10 cellular contexts compared by ENCODE assay signal in the genomic region with DNA sequence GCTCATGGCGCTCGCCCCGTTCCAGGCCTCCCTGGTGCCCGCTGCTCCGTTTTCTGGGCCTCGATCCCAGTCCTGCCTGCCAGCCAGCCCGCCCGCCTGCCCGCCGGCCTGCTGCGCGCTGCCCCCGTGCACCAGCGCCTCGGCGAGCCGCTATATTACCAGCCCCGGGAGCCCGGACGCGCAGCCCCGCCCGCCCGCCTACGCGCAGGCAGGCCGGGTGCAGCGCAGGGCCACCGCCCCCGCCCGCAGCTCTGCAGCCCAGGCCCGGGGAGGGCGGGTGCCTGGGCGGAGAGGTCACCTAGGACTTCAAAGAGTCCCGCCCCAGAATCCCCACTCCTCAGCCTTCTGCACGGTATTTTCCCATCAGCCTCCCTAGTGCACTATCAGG. TPM values are rescaled to one million over a fixed set of nuclear protein-coding genes. Genes with fewer than 3 reads are reported as not detected.
DNase-seq lines count a peak whose midpoint lies in the region; ATAC-seq and TF ChIP-seq lines count a peak whose summit lies in the region.
"Had no signal": no experiment of that assay in that cellular context is flagged by ENCODE, and none has a peak within 500 bp of the region (broad histone marks: within the 10 kb centered on the region; RNA-seq: fewer than 3 reads in every experiment).

A gene (minus strand): TSS at position 157 of the 388 bp plus-strand sequence. CDS start 151 bp downstream, at position 6.

- H3K79me2 ChIP-seq in mammary epithelial cell (ENCODE audit: insufficient read depth, low read length): no peaks in the 10 kb centered on the region

- H3K9ac ChIP-seq in mammary epithelial cell (ENCODE audit: insufficient read depth, low read length) (no peak within 1 kb of the TSS), liver (ENCODE audit: low read depth in 1 of 2, low read length in 2 of 2) (peak within 1 kb of the TSS in 1 of 2 donors; percentile 76)
- H3K9ac ChIP-seq: KMS-11 had no signal

- ATAC-seq in GM21526 (IDR thresholded peaks at IDR 0.05; ENCODE audit: low FRiP score, unreplicated experiment) (no peak), GM18907 (IDR thresholded peaks at IDR 0.05; ENCODE audit: unreplicated experiment) (no peak)

- intact Hi-C loops in mammary epithelial cell (cut with micrococcal nuclease): no loop called here
- intact Hi-C loops in stomach (cut with DNase I; ENCODE audit: low total_unique reads): no loop called here

- peaks cover 3% of the 10 kb centered on the region for H3K27me3 ChIP-seq in mammary epithelial cell (ENCODE audit: insufficient read depth, low read length)
- H3K27me3 ChIP-seq in liver (ENCODE audit: control insufficient read depth in 4 of 4, insufficient read depth in 4 of 4, low read length in 3 of 4): no peaks in the 10 kb centered on the region
- peaks cover 0 to 11% (median 8%) of the 10 kb centered on the region in 3 donors for H3K27me3 ChIP-seq in stomach

- H2AFZ ChIP-seq in mammary epithelial cell (ENCODE audit: low read depth, low read length): peak within 1 kb of the TSS; percentile 52

- H4K20me1 ChIP-seq in mammary epithelial cell (ENCODE audit: insufficient read depth, low read length): no peaks in the 10 kb centered on the region

- CTCF ChIA-PET in mammary epithelial cell (lab: Charles Lee; ENCODE audit: low non-redundant PET): no interaction called here

- TF ChIP-seq RAD21 in liver (IDR thresholded peaks at IDR 0.05): no peak

- WGBS in mammary epithelial cell (ENCODE audit: low coverage, missing lambda C conversion rate): 3% methylated on average over 5 of the region's 36 CpGs
- under 1% methylated on average over 36 of the region's 36 CpGs for WGBS in liver
- WGBS in stomach, 5 donors: 1 to 21% (median 2%) methylated on average over 3 to 35 of the region's 36 CpGs

- BruUV-seq in mammary epithelial cell (replicated peaks; lab: Mats Ljungman, UMichigan): no TSS peak

- no peak for TF ChIP-seq EP300 in stomach (IDR thresholded peaks at IDR 0.05)

- H3K36me3 ChIP-seq in mammary epithelial cell (ENCODE audit: insufficient read depth, low read length): no peaks in the 10 kb centered on the region
- H3K36me3 ChIP-seq in liver (ENCODE audit: control insufficient read depth in 4 of 4, insufficient read depth in 3 of 4, low read depth in 1 of 4, low read length in 3 of 4): no peaks in the 10 kb centered on the region
- H3K36me3 ChIP-seq in stomach: no peaks in the 10 kb centered on the region

- TF ChIP-seq CTCF in mammary epithelial cell (conservative IDR thresholded peaks at IDR 0.05 in 1 of 2, IDR thresholded peaks at IDR 0.05 in 1 of 2; ENCODE audit: extremely low read depth in 1 of 2, insufficient read depth in 1 of 2, low read depth in 1 of 2, low read length in 2 of 2) (no peak), liver (IDR thresholded peaks at IDR 0.05; ENCODE audit: low read depth, low read length, missing input control) (no peak), stomach (IDR thresholded peaks at IDR 0.05) (no peak)

- TF ChIP-seq POLR2A in stomach (IDR thresholded peaks at IDR 0.05): no peak

- no peak within 1 kb of the TSS for H3K27ac ChIP-seq in mammary epithelial cell (ENCODE audit: insufficient read depth, low read depth, low read length)
- peak within 1 kb of the TSS; percentile 63 to 91 for H3K27ac ChIP-seq in liver (ENCODE audit: low read depth in 1 of 2, low read length in 2 of 2)
- H3K27ac ChIP-seq in stomach: peak within 1 kb of the TSS in 2 of 5 donors; percentile 64 to 65
- H3K27ac ChIP-seq: epithelial cell of prostate, KMS-11 had no signal

- H3K4me1 ChIP-seq in mammary epithelial cell (ENCODE audit: insufficient read depth, low read length) (peaks cover 23% of the 10 kb centered on the region), liver (ENCODE audit: control insufficient read depth in 4 of 4, insufficient read depth in 4 of 4, low read length in 3 of 4) (peaks cover 4 to 6% (median 5%) of the 10 kb centered on the region in 4 donors), stomach (peaks cover 0 to 11% (median 2%) of the 10 kb centered on the region in 4 donors)

- dilution Hi-C loops in mammary epithelial cell (cut with HindIII; ENCODE audit: low sequenced_read_pairs): no loop called here

- in situ Hi-C loops in mammary epithelial cell (cut with MboI; ENCODE audit: low sequenced_read_pairs in 2 of 2): no loop called here

- H3K4me2 ChIP-seq in mammary epithelial cell (ENCODE audit: insufficient read depth, low read depth, low read length): peak within 1 kb of the TSS; percentile 75
- H3K4me2 ChIP-seq: KMS-11 had no signal

- H3K4me3 ChIP-seq in mammary epithelial cell (replicated peaks in 1 of 3; ENCODE audit: insufficient read depth in 1 of 3, low read depth in 2 of 3, low read length in 3 of 3): peak within 1 kb of the TSS in 2 of 3 experiments; percentile 33 to 39
- peak within 1 kb of the TSS; percentile 1 to 74 (median 69) for H3K4me3 ChIP-seq in liver (ENCODE audit: low read depth in 1 of 3, low read length in 3 of 3)
- H3K4me3 ChIP-seq in stomach: peak within 1 kb of the TSS; percentile 40 to 44 (median 40)

- H3K9me3 ChIP-seq in mammary epithelial cell (replicated peaks; ENCODE audit: insufficient read depth, low read length) (no peaks in the 10 kb centered on the region), liver (ENCODE audit: control insufficient read depth in 4 of 4, low read length in 3 of 4) (no peaks in the 10 kb centered on the region), stomach (no peaks in the 10 kb centered on the region)

- DNase-seq in NCI-H345 (lab: John Stamatoyannopoulos, UW): peak; percentile 3
- no peak for DNase-seq in NCI-H345 treated with DMSO at 0.1 percent for 48 hours (lab: John Stamatoyannopoulos, UW; ENCODE audit: unreplicated experiment)
- DNase-seq in mammary epithelial cell: peak; percentile 11
- peak; percentile 37 for DNase-seq in stomach
- no peak for DNase-seq in COLO668 (lab: John Stamatoyannopoulos, UW; ENCODE audit: unreplicated experiment)

TF ChIP-seq in liver, 16 proteins besides CTCF, POLR2A, EP300 and RAD21:
- TF ChIP-seq, protein P1, sequence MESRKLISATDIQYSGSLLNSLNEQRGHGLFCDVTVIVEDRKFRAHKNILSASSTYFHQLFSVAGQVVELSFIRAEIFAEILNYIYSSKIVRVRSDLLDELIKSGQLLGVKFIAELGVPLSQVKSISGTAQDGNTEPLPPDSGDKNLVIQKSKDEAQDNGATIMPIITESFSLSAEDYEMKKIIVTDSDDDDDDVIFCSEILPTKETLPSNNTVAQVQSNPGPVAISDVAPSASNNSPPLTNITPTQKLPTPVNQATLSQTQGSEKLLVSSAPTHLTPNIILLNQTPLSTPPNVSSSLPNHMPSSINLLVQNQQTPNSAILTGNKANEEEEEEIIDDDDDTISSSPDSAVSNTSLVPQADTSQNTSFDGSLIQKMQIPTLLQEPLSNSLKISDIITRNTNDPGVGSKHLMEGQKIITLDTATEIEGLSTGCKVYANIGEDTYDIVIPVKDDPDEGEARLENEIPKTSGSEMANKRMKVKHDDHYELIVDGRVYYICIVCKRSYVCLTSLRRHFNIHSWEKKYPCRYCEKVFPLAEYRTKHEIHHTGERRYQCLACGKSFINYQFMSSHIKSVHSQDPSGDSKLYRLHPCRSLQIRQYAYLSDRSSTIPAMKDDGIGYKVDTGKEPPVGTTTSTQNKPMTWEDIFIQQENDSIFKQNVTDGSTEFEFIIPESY (IDR thresholded peaks at IDR 0.05): no peak
- TF ChIP-seq EGR1 (IDR thresholded peaks at IDR 0.05; ENCODE audit: low read depth in 2 of 2): peak; percentile 15 to 87
- peak in 1 of 2 donors; percentile 4 for TF ChIP-seq RXRA (IDR thresholded peaks at IDR 0.05)
- no peak for TF ChIP-seq FOXA1 (IDR thresholded peaks at IDR 0.05)
- TF ChIP-seq, protein P2, sequence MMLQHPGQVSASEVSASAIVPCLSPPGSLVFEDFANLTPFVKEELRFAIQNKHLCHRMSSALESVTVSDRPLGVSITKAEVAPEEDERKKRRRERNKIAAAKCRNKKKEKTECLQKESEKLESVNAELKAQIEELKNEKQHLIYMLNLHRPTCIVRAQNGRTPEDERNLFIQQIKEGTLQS (IDR thresholded peaks at IDR 0.05): no peak
- TF ChIP-seq SP1 (IDR thresholded peaks at IDR 0.05): no peak
- TF ChIP-seq YY1 (IDR thresholded peaks at IDR 0.05): peak; percentile 9
- no peak for TF ChIP-seq FOXA2 (IDR thresholded peaks at IDR 0.05)

RNA-seq across cellular contexts. Expression of the gene that starts here (rescaled TPM):
- total RNA-seq in mammary epithelial cell (1 to 10 TPM in 1 of 2 donors, under 1 TPM in 1; 0.12 to 2.5 TPM), liver (10 to 100 TPM; 34.0 to 52.9 TPM), stomach (10 to 100 TPM in 1 of 5 donors, 1 to 10 TPM in 4; 1.2 to 11.2 (median 8.6) TPM)
- polyA plus RNA-seq in mammary epithelial cell (2.4 TPM), liver (10 to 100 TPM; 92.4 to 96.3 TPM), stomach (10 to 100 TPM; 13.3 to 16.0 (median 13.6) TPM)
- 7.9 TPM for polyA minus RNA-seq in mammary epithelial cell

Comparison
In these comparisons a context has a peak if more than half of its experiments do, and no peak if none do; other contexts are left out.
1. RNA of the gene that starts here (polyA plus RNA-seq): 92.4 to 96.3 TPM in liver; 13.3 to 16.0 TPM in stomach and 2.4 TPM in mammary epithelial cell (single experiment); every median in the first group is over 4 times any median in the second.
2. DNase-seq: peak in NCI-H345 (single experiment), mammary epithelial cell (single experiment) and stomach (single experiment); none in NCI-H345 treated with DMSO at 0.1 percent for 48 hours (single experiment) and COLO668 (single experiment).
3. Peak in every context shown above with its lines, with median percentiles within 50 percentile points of each other: H3K4me3 ChIP-seq.